In genomic region chr1:64864018-64864945, GRCh38 we compare ENCODE assay signal across 8 cellular contexts.
DNase-seq lines count a peak whose midpoint lies in the region; ATAC-seq and TF ChIP-seq lines count a peak whose summit lies in the region.

No MANE protein-coding gene starts in this region.

- H3K36me3 ChIP-seq in DOHH2 (ENCODE audit: control insufficient read depth, low read length) = peaks cover 62% of the 10 kb centered on the region
- H3K36me3 ChIP-seq in esophagus squamous epithelium = peaks cover 0 to 96% (median 6%) of the 10 kb centered on the region in 3 donors
- peaks cover 25 to 43% (median 39%) of the 10 kb centered on the region in 3 donors for H3K36me3 ChIP-seq in skeletal muscle tissue (ENCODE audit: control insufficient read depth in 3 of 3, insufficient read depth in 3 of 3, low read length in 3 of 3)

- TF ChIP-seq CTCF in DOHH2 (IDR thresholded peaks at IDR 0.05; ENCODE audit: low read depth, low read length, poor library complexity, severe bottlenecking) (no peak), esophagus squamous epithelium (IDR thresholded peaks at IDR 0.05) (no peak)

- H3K4me3 ChIP-seq in DOHH2 (ENCODE audit: low read length) = peak overlapping the region; percentile 44
- no peak overlapping the region for H3K4me3 ChIP-seq in Jurkat, Clone E6-1 (ENCODE audit: low read length)
- no peak overlapping the region for H3K4me3 ChIP-seq in esophagus squamous epithelium
- H3K4me3 ChIP-seq in skeletal muscle tissue (ENCODE audit: low read length in 3 of 3) = no peak overlapping the region

- H3K79me2 ChIP-seq in DOHH2 (ENCODE audit: control insufficient read depth, low read length) = no peaks in the 10 kb centered on the region

- H3F3A ChIP-seq in DOHH2 (ENCODE audit: control insufficient read depth, insufficient read depth) = peaks cover 12% of the 10 kb centered on the region

- H3K4me1 ChIP-seq in DOHH2 (ENCODE audit: control insufficient read depth, low read length) (peaks cover 50% of the 10 kb centered on the region), esophagus squamous epithelium (peaks cover 0 to 8% (median 5%) of the 10 kb centered on the region in 3 donors), skeletal muscle tissue (ENCODE audit: control insufficient read depth in 3 of 3, insufficient read depth in 3 of 3, low read length in 3 of 3) (peaks cover 0 to 4% (median 3%) of the 10 kb centered on the region in 3 donors)

- H3K27ac ChIP-seq in DOHH2 (ENCODE audit: low read depth, low read length) (peak overlapping the region; percentile 66), esophagus squamous epithelium (peak overlapping the region; percentile 19 to 76 (median 40)), skeletal muscle tissue (ENCODE audit: low read depth, low read length) (peak overlapping the region; percentile 60)

- H3K9ac ChIP-seq in skeletal muscle tissue (ENCODE audit: low read depth in 1 of 3, low read length in 3 of 3) = no peak overlapping the region

- 65 to 68% methylated on average over 9 to 12 of the region's 14 CpGs for WGBS in esophagus squamous epithelium, 2 donors

- no peaks in the 10 kb centered on the region for H3K27me3 ChIP-seq in DOHH2 (ENCODE audit: control insufficient read depth, low read length)
- no peaks in the 10 kb centered on the region for H3K27me3 ChIP-seq in esophagus squamous epithelium
- no peaks in the 10 kb centered on the region for H3K27me3 ChIP-seq in skeletal muscle tissue (ENCODE audit: control insufficient read depth in 3 of 3, insufficient read depth in 3 of 3, low read length in 3 of 3)

- peak overlapping the region; percentile 69 for H3K4me2 ChIP-seq in DOHH2 (ENCODE audit: low read length)

- intact Hi-C loops in esophagus squamous epithelium (cut with DNase I) = no loop called here

- ATAC-seq in GM21526 (IDR thresholded peaks at IDR 0.05; ENCODE audit: low FRiP score, unreplicated experiment) = peak; percentile 99

- no peak for TF ChIP-seq POLR2A in esophagus squamous epithelium (IDR thresholded peaks at IDR 0.05)

- H4K20me1 ChIP-seq in DOHH2 (ENCODE audit: control insufficient read depth, insufficient read depth, low read depth, low read length) = 0 out of 2 replicates have a peak, but pooled peaks cover 5% of the 10 kb centered on the region

- no peaks in the 10 kb centered on the region for H3K9me2 ChIP-seq in DOHH2 (replicated peaks; ENCODE audit: control insufficient read depth, low read length)

- H3K9me3 ChIP-seq in DOHH2 (ENCODE audit: control insufficient read depth, insufficient read depth, low read length) (no peaks in the 10 kb centered on the region), esophagus squamous epithelium (no peaks in the 10 kb centered on the region), skeletal muscle tissue (ENCODE audit: control insufficient read depth in 3 of 3, low read length in 3 of 3) (no peaks in the 10 kb centered on the region)

- peak; percentile 49 for DNase-seq in Jurkat, Clone E6-1 (ENCODE audit: low read depth, low spot score)
- DNase-seq in activated CD4-positive, alpha-beta T cell treated with anti-CD3 and anti-CD28 coated beads for 48 hours = peak; percentile 37
- DNase-seq in esophagus squamous epithelium (lab: John Stamatoyannopoulos, UW) (peak; percentile 52), iPS-NIHi7 (ENCODE audit: extremely low spot score) (no peak), RKO (ENCODE audit: low spot score) (no peak)

Comparison
In these comparisons a context has a peak if more than half of its experiments do, and no peak if none do; other contexts are left out.
1. DNase-seq: peak in Jurkat, Clone E6-1 (single experiment), activated CD4-positive, alpha-beta T cell treated with anti-CD3 and anti-CD28 coated beads for 48 hours (single experiment) and esophagus squamous epithelium (single experiment); none in iPS-NIHi7 (single experiment) and RKO (single experiment).
2. Peak in every context shown above with its lines, with median percentiles within 50 percentile points of each other: H3K27ac ChIP-seq.